ENCODE assay signal across 28 cellular contexts in the genomic region with DNA sequence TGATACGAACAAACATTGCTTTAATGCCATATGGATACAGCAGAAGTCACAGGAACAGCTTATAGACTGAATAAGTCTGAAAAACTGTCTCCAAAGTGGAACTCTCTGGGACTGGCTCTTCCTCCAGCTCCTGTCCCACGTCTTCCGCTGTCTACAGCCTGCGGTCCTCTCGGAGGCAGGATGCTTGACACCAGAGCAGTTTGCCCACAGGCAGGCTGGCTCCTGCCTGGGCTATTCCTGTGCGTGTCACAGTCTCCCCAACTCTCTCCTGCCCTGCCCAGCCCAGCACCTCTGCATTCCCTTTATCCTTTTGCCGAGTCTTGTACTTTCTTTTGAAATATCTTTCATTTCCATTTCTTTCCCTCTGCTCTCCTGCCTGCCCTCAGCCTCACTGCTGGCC.
"Had no signal": no experiment of that assay in that cellular context is flagged by ENCODE, and none has a peak within 500 bp of the region (broad histone marks: within the 10 kb centered on the region; RNA-seq: fewer than 3 reads in every experiment).

No MANE protein-coding gene starts in this region.

- H3K27ac ChIP-seq: colonic mucosa, epithelial cell of prostate, gastroesophageal sphincter, heart right ventricle, parathyroid adenoma, testis, tibial artery, upper lobe of left lung had no signal

- H3K36me3 ChIP-seq: colonic mucosa, gastroesophageal sphincter, heart right ventricle, tibial artery, upper lobe of left lung had no signal

- H3K4me1 Mint-ChIP-seq: central memory CD8-positive, alpha-beta T cell; stimulated activated naive CD8-positive, alpha-beta T cell treated with anti-CD3 and anti-CD28 coated beads, Interleukin-15, amount 100 ng/mL, for 72 hours had no signal

- H2AFZ ChIP-seq: parathyroid adenoma had no signal

- H3K4me2 ChIP-seq: smooth muscle cell had no signal

- H3K9me3 ChIP-seq: colonic mucosa, gastroesophageal sphincter, heart right ventricle, testis, tibial artery, upper lobe of left lung had no signal

- H3K9me3 Mint-ChIP-seq: central memory CD8-positive, alpha-beta T cell; dendritic cell treated with granulocyte-macrophage colony-stimulating factor and Interleukin-4, amounts not matched to agents 40 ng/mL and 50 ng/mL, for 4 days; endodermal cell; memory B cell; natural killer cell; stimulated activated naive CD8-positive, alpha-beta T cell treated with anti-CD3 and anti-CD28 coated beads, Interleukin-15, amount 100 ng/mL, for 72 hours had no signal

- H3K27ac Mint-ChIP-seq: dendritic cell treated with granulocyte-macrophage colony-stimulating factor and Interleukin-4, amounts not matched to agents 40 ng/mL and 50 ng/mL, for 4 days; endodermal cell; immature natural killer cell; memory B cell; natural killer cell; progenitor cell of endocrine pancreas had no signal

- ATAC-seq: left ventricle myocardium superior; sciatic nerve; stimulated activated naive CD8-positive, alpha-beta T cell treated with anti-CD3 and anti-CD28 coated beads, Interleukin-15, amount 100 ng/mL, for 72 hours had no signal

- H3K27me3 ChIP-seq: colonic mucosa, gastroesophageal sphincter, heart right ventricle, testis, tibial artery, upper lobe of left lung had no signal

- H3K79me2 ChIP-seq: parathyroid adenoma had no signal

- H3K4me1 ChIP-seq: colonic mucosa, gastroesophageal sphincter, parathyroid adenoma, testis, upper lobe of left lung had no signal

- H3K4me3 Mint-ChIP-seq: central memory CD8-positive, alpha-beta T cell; dendritic cell treated with granulocyte-macrophage colony-stimulating factor and Interleukin-4, amounts not matched to agents 40 ng/mL and 50 ng/mL, for 4 days; endodermal cell; immature natural killer cell; memory B cell; natural killer cell; stimulated activated naive CD8-positive, alpha-beta T cell treated with anti-CD3 and anti-CD28 coated beads, Interleukin-15, amount 100 ng/mL, for 72 hours had no signal

- H3K4me3 ChIP-seq: colonic mucosa, gastroesophageal sphincter, heart right ventricle, lung, smooth muscle cell, testis, tibial artery, upper lobe of left lung had no signal

- H3K9ac ChIP-seq: parathyroid adenoma had no signal

- DNase-seq: colonic mucosa; effector CD8-positive, alpha-beta T cell; endodermal cell; heart right ventricle; hypothalamus; immature natural killer cell; islet precursor cell; left ventricle myocardium superior; natural killer cell; stimulated activated CD4-positive, alpha-beta T cell treated with anti-CD3 and anti-CD28 coated beads, Interleukin-12 subunit alpha, Interleukin-12 subunit beta, amount 100 ng/mL, for 4 hours; stimulated activated CD4-positive, alpha-beta T cell treated with anti-CD3 and anti-CD28 coated beads, Interleukin-1b, Interleukin-23, amount 100 ng/mL, for 48 hours; stimulated activated CD4-positive, alpha-beta T cell treated with anti-CD3 and anti-CD28 coated beads, Interleukin-4, amount 100 ng/mL, for 1 hour; stimulated activated CD8-positive, alpha-beta memory T cell treated with anti-CD3 and anti-CD28 coated beads, Interleukin-4, amount 100 ng/mL, for 48 hours; stimulated activated naive CD4-positive, alpha-beta T cell; stimulated activated naive CD8-positive, alpha-beta T cell treated with anti-CD3 and anti-CD28 coated beads, Interleukin-15, amount 100 ng/mL, for 72 hours; testis; tibial artery; upper lobe of left lung had no signal

- H3K27me3 Mint-ChIP-seq: dendritic cell treated with granulocyte-macrophage colony-stimulating factor and Interleukin-4, amounts not matched to agents 40 ng/mL and 50 ng/mL, for 4 days; progenitor cell of endocrine pancreas had no signal

- H3K36me3 Mint-ChIP-seq: immature natural killer cell, memory B cell, natural killer cell had no signal
